In genomic region chr14:61128382-61129167, GRCh38 we compare ENCODE assay signal across 1 cellular context.
TF ChIP-seq lines count a peak whose summit lies in the region.

No MANE protein-coding gene starts in this region.

TF ChIP-seq in H1, 55 proteins besides CTCF, POLR2A, EP300 and RAD21:
- TF ChIP-seq POU5F1 (IDR thresholded peaks at IDR 0.05; ENCODE audit: low read depth, low read length) (no peak), TAF1 (IDR thresholded peaks at IDR 0.05; ENCODE audit: low read depth, low read length) (no peak), RNF2 (IDR thresholded peaks at IDR 0.05; ENCODE audit: borderline replicate concordance, low read depth, low read length, missing control alignments, poor library complexity, severe bottlenecking) (no peak), TBP (IDR thresholded peaks at IDR 0.05; ENCODE audit: low read depth, low read length) (no peak), CBX8 (IDR thresholded peaks at IDR 0.05; ENCODE audit: borderline replicate concordance, low read depth, low read length) (no peak), TAF7 (optimal IDR thresholded peaks at IDR 0.05; ENCODE audit: borderline replicate concordance, low read depth, low read length) (no peak), YY1 (IDR thresholded peaks at IDR 0.05; ENCODE audit: low read depth, low read length) (no peak), SIRT6 (IDR thresholded peaks at IDR 0.05; ENCODE audit: low read length) (no peak)
